Comparison of ENCODE assay signal across 1 cellular context in genomic region chr20:18137412-18138265, GRCh38.
A peak's percentile ranks its signal among the peaks of the same experiment; 100 is the strongest.
TF ChIP-seq lines count a peak whose summit lies in the region.

A gene with protein sequence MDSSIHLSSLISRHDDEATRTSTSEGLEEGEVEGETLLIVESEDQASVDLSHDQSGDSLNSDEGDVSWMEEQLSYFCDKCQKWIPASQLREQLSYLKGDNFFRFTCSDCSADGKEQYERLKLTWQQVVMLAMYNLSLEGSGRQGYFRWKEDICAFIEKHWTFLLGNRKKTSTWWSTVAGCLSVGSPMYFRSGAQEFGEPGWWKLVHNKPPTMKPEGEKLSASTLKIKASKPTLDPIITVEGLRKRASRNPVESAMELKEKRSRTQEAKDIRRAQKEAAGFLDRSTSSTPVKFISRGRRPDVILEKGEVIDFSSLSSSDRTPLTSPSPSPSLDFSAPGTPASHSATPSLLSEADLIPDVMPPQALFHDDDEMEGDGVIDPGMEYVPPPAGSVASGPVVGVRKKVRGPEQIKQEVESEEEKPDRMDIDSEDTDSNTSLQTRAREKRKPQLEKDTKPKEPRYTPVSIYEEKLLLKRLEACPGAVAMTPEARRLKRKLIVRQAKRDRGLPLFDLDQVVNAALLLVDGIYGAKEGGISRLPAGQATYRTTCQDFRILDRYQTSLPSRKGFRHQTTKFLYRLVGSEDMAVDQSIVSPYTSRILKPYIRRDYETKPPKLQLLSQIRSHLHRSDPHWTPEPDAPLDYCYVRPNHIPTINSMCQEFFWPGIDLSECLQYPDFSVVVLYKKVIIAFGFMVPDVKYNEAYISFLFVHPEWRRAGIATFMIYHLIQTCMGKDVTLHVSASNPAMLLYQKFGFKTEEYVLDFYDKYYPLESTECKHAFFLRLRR (plus strand): TSS chr20:18137863. CDS start chr20:18142661, 4,798 bp downstream.
TSS of gene PET117 (plus strand) at chr20:18137863. CDS start at chr20:18137956, 93 bp downstream.

TF ChIP-seq in WTC11, 78 proteins besides CTCF, POLR2A, EP300 and RAD21 (continued from another document and continues in another):
- TF ChIP-seq, protein P1, sequence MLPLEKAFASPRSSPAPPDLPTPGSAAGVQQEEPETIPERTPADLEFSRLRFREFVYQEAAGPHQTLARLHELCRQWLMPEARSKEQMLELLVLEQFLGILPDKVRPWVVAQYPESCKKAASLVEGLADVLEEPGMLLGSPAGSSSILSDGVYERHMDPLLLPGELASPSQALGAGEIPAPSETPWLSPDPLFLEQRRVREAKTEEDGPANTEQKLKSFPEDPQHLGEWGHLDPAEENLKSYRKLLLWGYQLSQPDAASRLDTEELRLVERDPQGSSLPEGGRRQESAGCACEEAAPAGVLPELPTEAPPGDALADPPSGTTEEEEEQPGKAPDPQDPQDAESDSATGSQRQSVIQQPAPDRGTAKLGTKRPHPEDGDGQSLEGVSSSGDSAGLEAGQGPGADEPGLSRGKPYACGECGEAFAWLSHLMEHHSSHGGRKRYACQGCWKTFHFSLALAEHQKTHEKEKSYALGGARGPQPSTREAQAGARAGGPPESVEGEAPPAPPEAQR (CRISPR knock-in tag; IDR thresholded peaks at IDR 0.05) = no peak
- TF ChIP-seq, protein P2, sequence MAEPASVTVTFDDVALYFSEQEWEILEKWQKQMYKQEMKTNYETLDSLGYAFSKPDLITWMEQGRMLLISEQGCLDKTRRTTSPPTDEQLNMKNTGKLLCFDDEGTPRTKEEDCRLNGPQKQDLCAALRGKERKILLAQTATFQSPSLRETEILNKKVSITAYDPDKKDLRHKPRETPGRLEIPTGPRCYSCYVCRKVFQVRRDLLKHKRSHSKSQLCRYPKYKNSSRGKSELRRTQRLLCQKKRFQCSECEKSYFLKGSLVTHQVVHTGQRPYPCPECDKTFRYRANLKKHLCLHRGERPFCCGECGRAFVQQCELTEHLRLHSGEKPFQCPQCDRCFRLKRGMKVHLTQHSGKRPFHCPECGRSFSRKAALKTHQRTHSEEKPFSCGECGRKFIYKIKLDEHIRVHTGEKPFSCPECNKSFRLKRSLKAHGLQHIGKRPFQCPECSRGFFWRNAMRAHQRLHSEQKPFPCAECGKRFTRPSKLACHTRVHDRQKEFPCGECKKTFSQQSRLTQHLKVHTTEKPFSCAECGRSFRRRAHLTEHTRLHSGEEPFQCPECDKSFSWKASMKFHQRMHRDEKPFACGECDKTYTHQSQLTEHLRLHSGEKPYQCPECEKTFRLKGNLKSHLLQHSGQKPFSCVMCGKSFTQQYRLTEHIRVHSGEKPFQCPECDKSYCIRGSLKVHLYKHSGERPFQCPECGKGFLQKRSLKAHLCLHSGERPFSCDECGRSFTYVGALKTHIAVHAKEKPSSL (CRISPR knock-in tag; conservative IDR thresholded peaks at IDR 0.05) = no peak
- TF ChIP-seq, protein P3, sequence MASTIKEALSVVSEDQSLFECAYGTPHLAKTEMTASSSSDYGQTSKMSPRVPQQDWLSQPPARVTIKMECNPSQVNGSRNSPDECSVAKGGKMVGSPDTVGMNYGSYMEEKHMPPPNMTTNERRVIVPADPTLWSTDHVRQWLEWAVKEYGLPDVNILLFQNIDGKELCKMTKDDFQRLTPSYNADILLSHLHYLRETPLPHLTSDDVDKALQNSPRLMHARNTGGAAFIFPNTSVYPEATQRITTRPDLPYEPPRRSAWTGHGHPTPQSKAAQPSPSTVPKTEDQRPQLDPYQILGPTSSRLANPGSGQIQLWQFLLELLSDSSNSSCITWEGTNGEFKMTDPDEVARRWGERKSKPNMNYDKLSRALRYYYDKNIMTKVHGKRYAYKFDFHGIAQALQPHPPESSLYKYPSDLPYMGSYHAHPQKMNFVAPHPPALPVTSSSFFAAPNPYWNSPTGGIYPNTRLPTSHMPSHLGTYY (CRISPR knock-in tag; IDR thresholded peaks at IDR 0.05) = no peak
- no peak for TF ChIP-seq ZNF671 (CRISPR knock-in tag; IDR thresholded peaks at IDR 0.05)
- no peak for TF ChIP-seq GTF2I (CRISPR knock-in tag; conservative IDR thresholded peaks at IDR 0.05)
- no peak for TF ChIP-seq OVOL2 (CRISPR knock-in tag; IDR thresholded peaks at IDR 0.05; ENCODE audit: borderline replicate concordance)
- TF ChIP-seq, protein P4, sequence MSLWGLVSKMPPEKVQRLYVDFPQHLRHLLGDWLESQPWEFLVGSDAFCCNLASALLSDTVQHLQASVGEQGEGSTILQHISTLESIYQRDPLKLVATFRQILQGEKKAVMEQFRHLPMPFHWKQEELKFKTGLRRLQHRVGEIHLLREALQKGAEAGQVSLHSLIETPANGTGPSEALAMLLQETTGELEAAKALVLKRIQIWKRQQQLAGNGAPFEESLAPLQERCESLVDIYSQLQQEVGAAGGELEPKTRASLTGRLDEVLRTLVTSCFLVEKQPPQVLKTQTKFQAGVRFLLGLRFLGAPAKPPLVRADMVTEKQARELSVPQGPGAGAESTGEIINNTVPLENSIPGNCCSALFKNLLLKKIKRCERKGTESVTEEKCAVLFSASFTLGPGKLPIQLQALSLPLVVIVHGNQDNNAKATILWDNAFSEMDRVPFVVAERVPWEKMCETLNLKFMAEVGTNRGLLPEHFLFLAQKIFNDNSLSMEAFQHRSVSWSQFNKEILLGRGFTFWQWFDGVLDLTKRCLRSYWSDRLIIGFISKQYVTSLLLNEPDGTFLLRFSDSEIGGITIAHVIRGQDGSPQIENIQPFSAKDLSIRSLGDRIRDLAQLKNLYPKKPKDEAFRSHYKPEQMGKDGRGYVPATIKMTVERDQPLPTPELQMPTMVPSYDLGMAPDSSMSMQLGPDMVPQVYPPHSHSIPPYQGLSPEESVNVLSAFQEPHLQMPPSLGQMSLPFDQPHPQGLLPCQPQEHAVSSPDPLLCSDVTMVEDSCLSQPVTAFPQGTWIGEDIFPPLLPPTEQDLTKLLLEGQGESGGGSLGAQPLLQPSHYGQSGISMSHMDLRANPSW (CRISPR knock-in tag; conservative IDR thresholded peaks at IDR 0.05; ENCODE audit: low read depth) = peak; percentile 91; the same call in 1 of the 2 replicates
- peak; percentile 73 for TF ChIP-seq ATF1 (CRISPR knock-in tag; IDR thresholded peaks at IDR 0.05)
- no peak for TF ChIP-seq GRHL2 (CRISPR knock-in tag; IDR thresholded peaks at IDR 0.05; ENCODE audit: insufficient replicate concordance, severe bottlenecking)
- no peak for TF ChIP-seq JAZF1 (CRISPR knock-in tag; IDR thresholded peaks at IDR 0.05)
- peak; percentile 90 for TF ChIP-seq ZBTB43 (CRISPR knock-in tag; IDR thresholded peaks at IDR 0.05)
- TF ChIP-seq ATF6 (CRISPR knock-in tag; IDR thresholded peaks at IDR 0.05) = no peak
- peak; percentile 91 for TF ChIP-seq CREM (CRISPR knock-in tag; IDR thresholded peaks at IDR 0.05)
- TF ChIP-seq SP1 (CRISPR knock-in tag; conservative IDR thresholded peaks at IDR 0.05) = peak; percentile 70
- TF ChIP-seq, protein P5, sequence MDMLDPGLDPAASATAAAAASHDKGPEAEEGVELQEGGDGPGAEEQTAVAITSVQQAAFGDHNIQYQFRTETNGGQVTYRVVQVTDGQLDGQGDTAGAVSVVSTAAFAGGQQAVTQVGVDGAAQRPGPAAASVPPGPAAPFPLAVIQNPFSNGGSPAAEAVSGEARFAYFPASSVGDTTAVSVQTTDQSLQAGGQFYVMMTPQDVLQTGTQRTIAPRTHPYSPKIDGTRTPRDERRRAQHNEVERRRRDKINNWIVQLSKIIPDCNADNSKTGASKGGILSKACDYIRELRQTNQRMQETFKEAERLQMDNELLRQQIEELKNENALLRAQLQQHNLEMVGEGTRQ (CRISPR knock-in tag; IDR thresholded peaks at IDR 0.05) = peak; percentile 94
- peak; percentile 85 for TF ChIP-seq ZNF232 (CRISPR knock-in tag; IDR thresholded peaks at IDR 0.05)
- 0 out of 2 replicates have a peak, but pooled peaks have one; percentile 49 for TF ChIP-seq ZNF263 (CRISPR knock-in tag; IDR thresholded peaks at IDR 0.05; ENCODE audit: low read depth)
- TF ChIP-seq, protein P6, sequence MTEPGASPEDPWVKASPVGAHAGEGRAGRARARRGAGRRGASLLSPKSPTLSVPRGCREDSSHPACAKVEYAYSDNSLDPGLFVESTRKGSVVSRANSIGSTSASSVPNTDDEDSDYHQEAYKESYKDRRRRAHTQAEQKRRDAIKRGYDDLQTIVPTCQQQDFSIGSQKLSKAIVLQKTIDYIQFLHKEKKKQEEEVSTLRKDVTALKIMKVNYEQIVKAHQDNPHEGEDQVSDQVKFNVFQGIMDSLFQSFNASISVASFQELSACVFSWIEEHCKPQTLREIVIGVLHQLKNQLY (CRISPR knock-in tag; IDR thresholded peaks at IDR 0.05) = no peak
- no peak; the same call in 1 of the 2 replicates for TF ChIP-seq ZNF317 (CRISPR knock-in tag; IDR thresholded peaks at IDR 0.05; ENCODE audit: borderline replicate concordance, low read depth)
- TF ChIP-seq NFYB (CRISPR knock-in tag; conservative IDR thresholded peaks at IDR 0.05; ENCODE audit: low read depth) = no peak; the same call in 1 of the 2 replicates
- TF ChIP-seq, protein P7, sequence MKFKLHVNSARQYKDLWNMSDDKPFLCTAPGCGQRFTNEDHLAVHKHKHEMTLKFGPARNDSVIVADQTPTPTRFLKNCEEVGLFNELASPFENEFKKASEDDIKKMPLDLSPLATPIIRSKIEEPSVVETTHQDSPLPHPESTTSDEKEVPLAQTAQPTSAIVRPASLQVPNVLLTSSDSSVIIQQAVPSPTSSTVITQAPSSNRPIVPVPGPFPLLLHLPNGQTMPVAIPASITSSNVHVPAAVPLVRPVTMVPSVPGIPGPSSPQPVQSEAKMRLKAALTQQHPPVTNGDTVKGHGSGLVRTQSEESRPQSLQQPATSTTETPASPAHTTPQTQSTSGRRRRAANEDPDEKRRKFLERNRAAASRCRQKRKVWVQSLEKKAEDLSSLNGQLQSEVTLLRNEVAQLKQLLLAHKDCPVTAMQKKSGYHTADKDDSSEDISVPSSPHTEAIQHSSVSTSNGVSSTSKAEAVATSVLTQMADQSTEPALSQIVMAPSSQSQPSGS (CRISPR knock-in tag; IDR thresholded peaks at IDR 0.05; ENCODE audit: borderline replicate concordance, low read depth) = no peak
- peak; percentile 66; the same call in 1 of the 2 replicates for TF ChIP-seq CREB1 (CRISPR knock-in tag; IDR thresholded peaks at IDR 0.05)
- TF ChIP-seq ZNF281 (CRISPR knock-in tag; IDR thresholded peaks at IDR 0.05) = 0 out of 2 replicates have a peak, but pooled peaks have one; percentile 35
- no peak for TF ChIP-seq NFATC4 (CRISPR knock-in tag; IDR thresholded peaks at IDR 0.05)
- TF ChIP-seq, protein P8, sequence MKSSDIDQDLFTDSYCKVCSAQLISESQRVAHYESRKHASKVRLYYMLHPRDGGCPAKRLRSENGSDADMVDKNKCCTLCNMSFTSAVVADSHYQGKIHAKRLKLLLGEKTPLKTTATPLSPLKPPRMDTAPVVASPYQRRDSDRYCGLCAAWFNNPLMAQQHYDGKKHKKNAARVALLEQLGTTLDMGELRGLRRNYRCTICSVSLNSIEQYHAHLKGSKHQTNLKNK (CRISPR knock-in tag; IDR thresholded peaks at IDR 0.05) = no peak
- TF ChIP-seq ZNF423 (CRISPR knock-in tag; IDR thresholded peaks at IDR 0.05) = no peak
- TF ChIP-seq, protein P9, sequence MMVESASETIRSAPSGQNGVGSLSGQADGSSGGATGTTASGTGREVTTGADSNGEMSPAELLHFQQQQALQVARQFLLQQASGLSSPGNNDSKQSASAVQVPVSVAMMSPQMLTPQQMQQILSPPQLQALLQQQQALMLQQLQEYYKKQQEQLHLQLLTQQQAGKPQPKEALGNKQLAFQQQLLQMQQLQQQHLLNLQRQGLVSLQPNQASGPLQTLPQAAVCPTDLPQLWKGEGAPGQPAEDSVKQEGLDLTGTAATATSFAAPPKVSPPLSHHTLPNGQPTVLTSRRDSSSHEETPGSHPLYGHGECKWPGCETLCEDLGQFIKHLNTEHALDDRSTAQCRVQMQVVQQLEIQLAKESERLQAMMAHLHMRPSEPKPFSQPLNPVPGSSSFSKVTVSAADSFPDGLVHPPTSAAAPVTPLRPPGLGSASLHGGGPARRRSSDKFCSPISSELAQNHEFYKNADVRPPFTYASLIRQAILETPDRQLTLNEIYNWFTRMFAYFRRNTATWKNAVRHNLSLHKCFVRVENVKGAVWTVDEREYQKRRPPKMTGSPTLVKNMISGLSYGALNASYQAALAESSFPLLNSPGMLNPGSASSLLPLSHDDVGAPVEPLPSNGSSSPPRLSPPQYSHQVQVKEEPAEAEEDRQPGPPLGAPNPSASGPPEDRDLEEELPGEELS (CRISPR knock-in tag; IDR thresholded peaks at IDR 0.05) = peak; percentile 93; the same call in 1 of the 2 replicates
